11 cellular contexts compared by ENCODE assay signal in the genomic region with DNA sequence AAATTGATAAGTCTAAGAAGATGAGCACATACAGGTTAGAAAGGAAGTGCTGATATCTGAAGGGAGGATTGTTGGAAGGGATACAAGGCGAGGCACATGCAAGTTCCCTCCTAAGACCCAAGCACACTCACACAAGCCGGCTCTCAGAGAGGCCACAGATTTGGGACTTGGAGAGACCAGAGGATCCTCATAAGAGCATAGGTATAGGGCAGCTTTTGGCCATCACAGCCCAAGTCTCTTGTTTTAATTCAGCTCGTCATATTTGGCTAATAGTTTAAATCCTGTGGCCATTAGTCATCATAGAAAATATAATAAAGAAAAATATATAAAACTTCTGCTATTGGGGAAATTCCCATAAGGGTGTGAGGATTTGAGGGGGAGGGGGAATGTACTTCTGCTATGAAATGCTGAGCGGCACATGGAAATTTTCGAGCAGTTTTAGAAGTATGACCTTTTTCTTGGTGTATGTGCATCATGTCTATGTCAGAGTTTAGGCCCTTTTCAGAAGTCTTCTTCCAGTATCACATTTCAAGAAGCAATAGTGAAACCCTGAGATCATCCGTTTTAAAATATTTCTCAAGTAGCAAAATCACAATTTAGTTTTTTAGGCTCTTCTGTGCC.
DNase-seq lines count a peak whose midpoint lies in the region; ATAC-seq, FAIRE-seq and TF ChIP-seq lines count a peak whose summit lies in the region.
"Had no signal": no experiment of that assay in that cellular context is flagged by ENCODE, and none has a peak within 500 bp of the region (broad histone marks: within the 10 kb centered on the region; RNA-seq: fewer than 3 reads in every experiment).

No MANE protein-coding gene starts in this region.

- H3K4me3 Mint-ChIP-seq in activated CD4-positive, alpha-beta T cell treated with anti-CD3 and anti-CD28 coated beads for 36 hours: peak overlapping the region; percentile 18
- H3K4me3 Mint-ChIP-seq in nephron (peak overlapping the region in 1 of 3 experiments; percentile 18), MCF 10A (ENCODE audit: unreplicated experiment) (no peak overlapping the region)

- no peak overlapping the region for H3K4me3 ChIP-seq in WERI-Rb-1 (ENCODE audit: low read depth, low read length)
- H3K4me3 ChIP-seq: SJSA1 had no signal

- no TSS peak for BruUV-seq in MCF 10A (replicated peaks; lab: Mats Ljungman, UMichigan)

- peaks cover 71% of the 10 kb centered on the region for H3K4me1 Mint-ChIP-seq in activated CD4-positive, alpha-beta T cell treated with anti-CD3 and anti-CD28 coated beads for 36 hours
- peaks cover 29% of the 10 kb centered on the region for H3K4me1 Mint-ChIP-seq in nephron
- H3K4me1 Mint-ChIP-seq in MCF 10A (ENCODE audit: insufficient read depth, unreplicated experiment): peaks cover 16% of the 10 kb centered on the region

- FAIRE-seq in urothelium cell line (lab: Jason Lieb, UNC): no peak

- H3K27me3 Mint-ChIP-seq in activated CD4-positive, alpha-beta T cell treated with anti-CD3 and anti-CD28 coated beads for 36 hours: no peaks in the 10 kb centered on the region
- H3K27me3 Mint-ChIP-seq in nephron (ENCODE audit: low read depth) (no peaks in the 10 kb centered on the region), MCF 10A (ENCODE audit: insufficient read depth, unreplicated experiment) (no peaks in the 10 kb centered on the region)

- H3K9me3 ChIP-seq in WERI-Rb-1 (ENCODE audit: severe bottlenecking): no peaks in the 10 kb centered on the region
- H3K9me3 ChIP-seq: SJSA1 had no signal

- peak; percentile 68 for ATAC-seq in activated CD4-positive, alpha-beta T cell treated with anti-CD3 and anti-CD28 coated beads for 36 hours
- ATAC-seq in GM21825 (IDR thresholded peaks at IDR 0.05; ENCODE audit: unreplicated experiment): peak; percentile 30

- H3K27ac ChIP-seq in WERI-Rb-1: peak overlapping the region; percentile 16; the same call in 1 of the 2 replicates
- H3K27ac ChIP-seq: SJSA1 had no signal

- peaks cover 28% of the 10 kb centered on the region for H3K36me3 ChIP-seq in WERI-Rb-1

- DNase-seq in activated CD4-positive, alpha-beta T cell treated with anti-CD3 and anti-CD28 coated beads for 36 hours: peak; percentile 56
- DNase-seq in activated CD4-positive, alpha-beta T cell treated with anti-CD3 and anti-CD28 coated beads for 1 hour: no peak
- DNase-seq in WERI-Rb-1 (no peak), urothelium cell line (ENCODE audit: low spot score) (no peak), globus pallidus (ENCODE audit: low spot score) (no peak), MCF 10A (ENCODE audit: unreplicated experiment) (no peak)
- DNase-seq: anterior cingulate cortex, NCI-H1092 treated with DMSO at 0.1 percent for 48 hours had no signal

- peak overlapping the region; percentile 90 for H3K27ac Mint-ChIP-seq in activated CD4-positive, alpha-beta T cell treated with anti-CD3 and anti-CD28 coated beads for 36 hours
- H3K27ac Mint-ChIP-seq in nephron (peak overlapping the region; percentile 50 to 74 (median 61)), MCF 10A (ENCODE audit: low read depth, unreplicated experiment) (no peak overlapping the region)

- no peaks in the 10 kb centered on the region for H3K27me3 ChIP-seq in WERI-Rb-1 (ENCODE audit: insufficient read depth, low read depth, severe bottlenecking)
- H3K27me3 ChIP-seq: SJSA1 had no signal

- CTCF ChIA-PET in activated CD4-positive, alpha-beta T cell treated with anti-CD3 and anti-CD28 coated beads for 36 hours (lab: Charles Lee): interaction anchor here (1.0 kb wide), 1 partner anchor 13 kb away, joined by 3 read pairs; no protein-coding TSS in a partner anchor
- CTCF ChIA-PET in MCF 10A (lab: Yijun Ruan, JAX): interaction anchor here (0.7 to 1.6 kb wide), 7 partner anchors 8 to 496 kb away, joined by 3 to 5 read pairs (median 4); no protein-coding TSS in a partner anchor

- POLR2A ChIA-PET in activated CD4-positive, alpha-beta T cell treated with anti-CD3 and anti-CD28 coated beads for 36 hours (lab: Charles Lee): interaction anchor here (1.0 kb wide), 1 partner anchor 229 kb away, joined by 3 read pairs; the partner anchor contains the start of gene UBE2D3
- POLR2A ChIA-PET in MCF 10A (lab: Yijun Ruan, JAX): interaction anchor here (0.8 to 1.5 kb wide), 7 partner anchors 31 to 412 kb away, joined by 3 to 10 read pairs (median 3); partner anchors contain the start of gene UBE2D3

- no peak for TF ChIP-seq CTCF in WERI-Rb-1 (IDR thresholded peaks at IDR 0.05; ENCODE audit: low read depth, low read length)
- TF ChIP-seq CTCF in nephron (IDR thresholded peaks at IDR 0.05; ENCODE audit: unreplicated experiment in 3 of 3): no peak
- no peak for TF ChIP-seq CTCF in MCF 10A (IDR thresholded peaks at IDR 0.05; ENCODE audit: unreplicated experiment)

- intact Hi-C loops in activated CD4-positive, alpha-beta T cell treated with anti-CD3 and anti-CD28 coated beads for 36 hours (cut with DNase I, micrococcal nuclease): loop anchor here (1.0 to 2.0 kb wide), 3 partner anchors 13 to 34 kb away; no protein-coding TSS in a partner anchor
- intact Hi-C loops in MCF 10A (cut with micrococcal nuclease): no loop called here

- peaks cover 78% of the 10 kb centered on the region for H3K36me3 Mint-ChIP-seq in activated CD4-positive, alpha-beta T cell treated with anti-CD3 and anti-CD28 coated beads for 36 hours (ENCODE audit: low read depth)
- H3K36me3 Mint-ChIP-seq in nephron (ENCODE audit: low read depth) (peaks cover 71% of the 10 kb centered on the region), MCF 10A (ENCODE audit: insufficient read depth, unreplicated experiment) (peaks cover 91% of the 10 kb centered on the region)

- H3K9me3 Mint-ChIP-seq in activated CD4-positive, alpha-beta T cell treated with anti-CD3 and anti-CD28 coated beads for 36 hours (ENCODE audit: low read depth): no peaks in the 10 kb centered on the region
- no peaks in the 10 kb centered on the region for H3K9me3 Mint-ChIP-seq in nephron
- no peaks in the 10 kb centered on the region for H3K9me3 Mint-ChIP-seq in MCF 10A (ENCODE audit: unreplicated experiment)
